Comparison of ENCODE assay signal across 20 cellular contexts in genomic region chr5:9160747-9161146, GRCh38.
A peak's percentile ranks its signal among the peaks of the same experiment; 100 is the strongest.
DNase-seq lines count a peak whose midpoint lies in the region; ATAC-seq, FAIRE-seq and TF ChIP-seq lines count a peak whose summit lies in the region.
"Had no signal": no experiment of that assay in that cellular context is flagged by ENCODE, and none has a peak within 500 bp of the region (broad histone marks: within the 10 kb centered on the region; RNA-seq: fewer than 3 reads in every experiment).

No MANE protein-coding gene starts in this region.

- no TSS peak for BruUV-seq in Caco-2 (replicated peaks; lab: Mats Ljungman, UMichigan)

- no peak for TF ChIP-seq CTCF in Caco-2 (IDR thresholded peaks at IDR 0.05; ENCODE audit: insufficient read depth in 1 of 2, low read depth in 1 of 2, low read length in 1 of 2, severe bottlenecking in 1 of 2, unreplicated experiment in 1 of 2)
- TF ChIP-seq CTCF in kidney epithelial cell (IDR thresholded peaks at IDR 0.05; ENCODE audit: insufficient read depth, low read length, poor library complexity, severe bottlenecking), result no peak

- no peaks in the 10 kb centered on the region for H3K9me3 ChIP-seq in Caco-2
- H3K9me3 ChIP-seq: A549, BLaER1 had no signal

- H3K27me3 Mint-ChIP-seq in Caco-2 (ENCODE audit: insufficient read depth, unreplicated experiment), result no peaks in the 10 kb centered on the region
- H3K27me3 Mint-ChIP-seq: CD4-positive, alpha-beta memory T cell had no signal

- H3K27me3 ChIP-seq in Caco-2 (replicated peaks; ENCODE audit: control insufficient read depth, insufficient read depth, low read length) (no peaks in the 10 kb centered on the region), kidney epithelial cell (ENCODE audit: control insufficient read depth, insufficient read depth, low read length) (no peaks in the 10 kb centered on the region)
- H3K27me3 ChIP-seq: BLaER1 had no signal

- DNase-seq in Caco-2, result no peak
- peak; percentile 73 for DNase-seq in RCC 7860 (ENCODE audit: low spot score)
- DNase-seq in kidney epithelial cell (ENCODE audit: low read depth), result peak; percentile 39
- DNase-seq in renal cortical epithelial cell (ENCODE audit: low read depth), result peak; percentile 90
- DNase-seq in Ammon's horn (ENCODE audit: low spot score), result no peak
- DNase-seq: AML-193; CD4-positive, alpha-beta memory T cell; DMS 273 treated with DMSO at 0.1 percent for 48 hours; DMS53; DND-41; EL; HCEC 1CT had no signal

- peak overlapping the region; percentile 46 for H3K27ac Mint-ChIP-seq in Caco-2 (ENCODE audit: unreplicated experiment)
- H3K27ac Mint-ChIP-seq: CD14-positive monocyte; CD4-positive, alpha-beta memory T cell; GM23338 had no signal

- ATAC-seq in GM19035 (IDR thresholded peaks at IDR 0.05; ENCODE audit: unreplicated experiment) (no peak), GM18517 (IDR thresholded peaks at IDR 0.05; ENCODE audit: unreplicated experiment) (no peak)
- ATAC-seq: A549, GM12878, GM23338 had no signal

- H3K4me1 ChIP-seq in Caco-2, result peaks cover 20% of the 10 kb centered on the region
- H3K4me1 ChIP-seq: A549 had no signal

- H3K4me1 Mint-ChIP-seq in Caco-2 (ENCODE audit: low read depth, unreplicated experiment), result peaks cover 16% of the 10 kb centered on the region
- H3K4me1 Mint-ChIP-seq: CD14-positive monocyte; CD4-positive, alpha-beta memory T cell; GM23338 had no signal

- FAIRE-seq in RCC 7860 (lab: Jason Lieb, UNC), result peak; percentile 99
- FAIRE-seq: A549, GM12878, H54 had no signal

- no peaks in the 10 kb centered on the region for H3K36me3 Mint-ChIP-seq in Caco-2 (ENCODE audit: insufficient read depth, unreplicated experiment)
- H3K36me3 Mint-ChIP-seq: CD14-positive monocyte; CD4-positive, alpha-beta memory T cell had no signal

- H3K4me3 ChIP-seq in Caco-2 (ENCODE audit: low read depth, low read length), result no peak overlapping the region
- no peak overlapping the region for H3K4me3 ChIP-seq in kidney epithelial cell (ENCODE audit: low read depth, low read length)
- H3K4me3 ChIP-seq: A549, BLaER1, GM12878, GM23338 had no signal

- intact Hi-C loops in Caco-2 (cut with micrococcal nuclease; ENCODE audit: unreplicated experiment), result no loop called here

- peak overlapping the region; percentile 22 for H3K4me3 Mint-ChIP-seq in Caco-2 (ENCODE audit: unreplicated experiment)
- H3K4me3 Mint-ChIP-seq: CD14-positive monocyte; CD4-positive, alpha-beta memory T cell; GM23338 had no signal

- CTCF ChIA-PET in Caco-2 (lab: Charles Lee), result no interaction called here

- no peaks in the 10 kb centered on the region for H3K36me3 ChIP-seq in Caco-2 (ENCODE audit: control insufficient read depth, insufficient read depth, low read length)
- H3K36me3 ChIP-seq in kidney epithelial cell (ENCODE audit: control insufficient read depth, insufficient read depth, low read length), result no peaks in the 10 kb centered on the region
- H3K36me3 ChIP-seq: BLaER1 had no signal

- H3K9me3 Mint-ChIP-seq in Caco-2 (ENCODE audit: unreplicated experiment), result no peaks in the 10 kb centered on the region
- H3K9me3 Mint-ChIP-seq: GM23338 had no signal

- POLR2A ChIA-PET in Caco-2 (lab: Charles Lee), result no interaction called here

Comparison
In these comparisons a context has a peak if more than half of its experiments do, and no peak if none do; other contexts are left out.
1. DNase-seq: peak in RCC 7860 (single experiment), kidney epithelial cell (single experiment) and renal cortical epithelial cell (single experiment); none in Caco-2 (0 of 2) and Ammon's horn (single experiment).